ENCODE assay signal across 2 cellular contexts in genomic region chr2:11336189-11336588, GRCh38.
TF ChIP-seq lines count a peak whose summit lies in the region.

No MANE protein-coding gene starts in this region.

TF ChIP-seq in HepG2, 621 proteins besides CTCF, POLR2A, EP300 and RAD21 (continues in another document):
- TF ChIP-seq ZNF407 (CRISPR knock-in tag; IDR thresholded peaks at IDR 0.05; ENCODE audit: not compliant biosample characterization) (no peak), ZNF382 (CRISPR knock-in tag; IDR thresholded peaks at IDR 0.05; ENCODE audit: borderline replicate concordance) (no peak), THAP11 (CRISPR knock-in tag; IDR thresholded peaks at IDR 0.05) (no peak), CBX1 (IDR thresholded peaks at IDR 0.05; ENCODE audit: low read depth) (no peak), E2F1 (CRISPR knock-in tag; IDR thresholded peaks at IDR 0.05) (no peak)
- TF ChIP-seq, protein P1, sequence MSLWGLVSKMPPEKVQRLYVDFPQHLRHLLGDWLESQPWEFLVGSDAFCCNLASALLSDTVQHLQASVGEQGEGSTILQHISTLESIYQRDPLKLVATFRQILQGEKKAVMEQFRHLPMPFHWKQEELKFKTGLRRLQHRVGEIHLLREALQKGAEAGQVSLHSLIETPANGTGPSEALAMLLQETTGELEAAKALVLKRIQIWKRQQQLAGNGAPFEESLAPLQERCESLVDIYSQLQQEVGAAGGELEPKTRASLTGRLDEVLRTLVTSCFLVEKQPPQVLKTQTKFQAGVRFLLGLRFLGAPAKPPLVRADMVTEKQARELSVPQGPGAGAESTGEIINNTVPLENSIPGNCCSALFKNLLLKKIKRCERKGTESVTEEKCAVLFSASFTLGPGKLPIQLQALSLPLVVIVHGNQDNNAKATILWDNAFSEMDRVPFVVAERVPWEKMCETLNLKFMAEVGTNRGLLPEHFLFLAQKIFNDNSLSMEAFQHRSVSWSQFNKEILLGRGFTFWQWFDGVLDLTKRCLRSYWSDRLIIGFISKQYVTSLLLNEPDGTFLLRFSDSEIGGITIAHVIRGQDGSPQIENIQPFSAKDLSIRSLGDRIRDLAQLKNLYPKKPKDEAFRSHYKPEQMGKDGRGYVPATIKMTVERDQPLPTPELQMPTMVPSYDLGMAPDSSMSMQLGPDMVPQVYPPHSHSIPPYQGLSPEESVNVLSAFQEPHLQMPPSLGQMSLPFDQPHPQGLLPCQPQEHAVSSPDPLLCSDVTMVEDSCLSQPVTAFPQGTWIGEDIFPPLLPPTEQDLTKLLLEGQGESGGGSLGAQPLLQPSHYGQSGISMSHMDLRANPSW (CRISPR knock-in tag; IDR thresholded peaks at IDR 0.05; ENCODE audit: borderline replicate concordance) = no peak
- TF ChIP-seq, protein P2, sequence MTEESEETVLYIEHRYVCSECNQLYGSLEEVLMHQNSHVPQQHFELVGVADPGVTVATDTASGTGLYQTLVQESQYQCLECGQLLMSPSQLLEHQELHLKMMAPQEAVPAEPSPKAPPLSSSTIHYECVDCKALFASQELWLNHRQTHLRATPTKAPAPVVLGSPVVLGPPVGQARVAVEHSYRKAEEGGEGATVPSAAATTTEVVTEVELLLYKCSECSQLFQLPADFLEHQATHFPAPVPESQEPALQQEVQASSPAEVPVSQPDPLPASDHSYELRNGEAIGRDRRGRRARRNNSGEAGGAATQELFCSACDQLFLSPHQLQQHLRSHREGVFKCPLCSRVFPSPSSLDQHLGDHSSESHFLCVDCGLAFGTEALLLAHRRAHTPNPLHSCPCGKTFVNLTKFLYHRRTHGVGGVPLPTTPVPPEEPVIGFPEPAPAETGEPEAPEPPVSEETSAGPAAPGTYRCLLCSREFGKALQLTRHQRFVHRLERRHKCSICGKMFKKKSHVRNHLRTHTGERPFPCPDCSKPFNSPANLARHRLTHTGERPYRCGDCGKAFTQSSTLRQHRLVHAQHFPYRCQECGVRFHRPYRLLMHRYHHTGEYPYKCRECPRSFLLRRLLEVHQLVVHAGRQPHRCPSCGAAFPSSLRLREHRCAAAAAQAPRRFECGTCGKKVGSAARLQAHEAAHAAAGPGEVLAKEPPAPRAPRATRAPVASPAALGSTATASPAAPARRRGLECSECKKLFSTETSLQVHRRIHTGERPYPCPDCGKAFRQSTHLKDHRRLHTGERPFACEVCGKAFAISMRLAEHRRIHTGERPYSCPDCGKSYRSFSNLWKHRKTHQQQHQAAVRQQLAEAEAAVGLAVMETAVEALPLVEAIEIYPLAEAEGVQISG (CRISPR knock-in tag; IDR thresholded peaks at IDR 0.05) = no peak

TF ChIP-seq in K562, 482 proteins besides CTCF, POLR2A, EP300 and RAD21:
- TF ChIP-seq HDAC8 (tag; IDR thresholded peaks at IDR 0.05) (no peak), FOXM1 (IDR thresholded peaks at IDR 0.05; ENCODE audit: low read depth) (no peak), FOXM1 (CRISPR knock-in tag; IDR thresholded peaks at IDR 0.05; ENCODE audit: low read depth) (no peak), CHD4 (IDR thresholded peaks at IDR 0.05; ENCODE audit: insufficient read depth, insufficient replicate concordance, low read depth, low read length, poor library complexity, severe bottlenecking) (no peak), ZNF134 (CRISPR knock-in tag; conservative IDR thresholded peaks at IDR 0.05) (no peak), SUPT5H (IDR thresholded peaks at IDR 0.05) (no peak), ZNF165 (CRISPR knock-in tag; IDR thresholded peaks at IDR 0.05; ENCODE audit: borderline replicate concordance) (no peak), BACH1 (tag; IDR thresholded peaks at IDR 0.05) (no peak), ZNF778 (CRISPR knock-in tag; IDR thresholded peaks at IDR 0.05) (no peak), CBFA2T3 (IDR thresholded peaks at IDR 0.05) (no peak), DMBX1 (CRISPR knock-in tag; IDR thresholded peaks at IDR 0.05; ENCODE audit: borderline replicate concordance) (no peak), CTCFL (IDR thresholded peaks at IDR 0.05; ENCODE audit: borderline replicate concordance, insufficient read depth, low read depth, low read length, poor library complexity, severe bottlenecking) (no peak), NEUROD1 (IDR thresholded peaks at IDR 0.05; ENCODE audit: borderline replicate concordance, low read depth, low read length, partially characterized antibody) (no peak), CBX3 (IDR thresholded peaks at IDR 0.05; ENCODE audit: borderline replicate concordance in 1 of 2, low read length in 2 of 2) (no peak), SMARCC2 (IDR thresholded peaks at IDR 0.05; ENCODE audit: low read depth) (no peak), RB1 (IDR thresholded peaks at IDR 0.05; ENCODE audit: low read depth) (no peak)
- TF ChIP-seq, protein P3, sequence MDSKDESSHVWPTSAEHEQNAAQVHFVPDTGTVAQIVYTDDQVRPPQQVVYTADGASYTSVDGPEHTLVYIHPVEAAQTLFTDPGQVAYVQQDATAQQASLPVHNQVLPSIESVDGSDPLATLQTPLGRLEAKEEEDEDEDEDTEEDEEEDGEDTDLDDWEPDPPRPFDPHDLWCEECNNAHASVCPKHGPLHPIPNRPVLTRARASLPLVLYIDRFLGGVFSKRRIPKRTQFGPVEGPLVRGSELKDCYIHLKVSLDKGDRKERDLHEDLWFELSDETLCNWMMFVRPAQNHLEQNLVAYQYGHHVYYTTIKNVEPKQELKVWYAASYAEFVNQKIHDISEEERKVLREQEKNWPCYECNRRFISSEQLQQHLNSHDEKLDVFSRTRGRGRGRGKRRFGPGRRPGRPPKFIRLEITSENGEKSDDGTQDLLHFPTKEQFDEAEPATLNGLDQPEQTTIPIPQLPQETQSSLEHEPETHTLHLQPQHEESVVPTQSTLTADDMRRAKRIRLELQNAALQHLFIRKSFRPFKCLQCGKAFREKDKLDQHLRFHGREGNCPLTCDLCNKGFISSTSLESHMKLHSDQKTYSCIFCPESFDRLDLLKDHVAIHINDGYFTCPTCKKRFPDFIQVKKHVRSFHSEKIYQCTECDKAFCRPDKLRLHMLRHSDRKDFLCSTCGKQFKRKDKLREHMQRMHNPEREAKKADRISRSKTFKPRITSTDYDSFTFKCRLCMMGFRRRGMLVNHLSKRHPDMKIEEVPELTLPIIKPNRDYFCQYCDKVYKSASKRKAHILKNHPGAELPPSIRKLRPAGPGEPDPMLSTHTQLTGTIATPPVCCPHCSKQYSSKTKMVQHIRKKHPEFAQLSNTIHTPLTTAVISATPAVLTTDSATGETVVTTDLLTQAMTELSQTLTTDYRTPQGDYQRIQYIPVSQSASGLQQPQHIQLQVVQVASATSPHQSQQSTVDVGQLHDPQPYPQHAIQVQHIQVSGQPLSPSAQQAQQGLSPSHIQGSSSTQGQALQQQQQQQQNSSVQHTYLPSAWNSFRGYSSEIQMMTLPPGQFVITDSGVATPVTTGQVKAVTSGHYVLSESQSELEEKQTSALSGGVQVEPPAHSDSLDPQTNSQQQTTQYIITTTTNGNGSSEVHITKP (IDR thresholded peaks at IDR 0.05; ENCODE audit: partially characterized antibody) = no peak
- TF ChIP-seq, protein P4, sequence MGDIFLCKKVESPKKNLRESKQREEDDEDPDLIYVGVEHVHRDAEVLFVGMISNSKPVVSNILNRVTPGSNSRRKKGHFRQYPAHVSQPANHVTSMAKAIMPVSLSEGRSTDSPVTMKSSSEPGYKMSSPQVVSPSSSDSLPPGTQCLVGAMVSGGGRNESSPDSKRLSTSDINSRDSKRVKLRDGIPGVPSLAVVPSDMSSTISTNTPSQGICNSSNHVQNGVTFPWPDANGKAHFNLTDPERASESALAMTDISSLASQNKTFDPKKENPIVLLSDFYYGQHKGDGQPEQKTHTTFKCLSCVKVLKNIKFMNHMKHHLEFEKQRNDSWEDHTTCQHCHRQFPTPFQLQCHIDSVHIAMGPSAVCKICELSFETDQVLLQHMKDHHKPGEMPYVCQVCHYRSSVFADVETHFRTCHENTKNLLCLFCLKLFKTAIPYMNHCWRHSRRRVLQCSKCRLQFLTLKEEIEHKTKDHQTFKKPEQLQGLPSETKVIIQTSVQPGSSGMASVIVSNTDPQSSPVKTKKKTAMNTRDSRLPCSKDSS (IDR thresholded peaks at IDR 0.05; ENCODE audit: low read depth, partially characterized antibody) = no peak
